8 cellular contexts compared by ENCODE assay signal in the genomic region with DNA sequence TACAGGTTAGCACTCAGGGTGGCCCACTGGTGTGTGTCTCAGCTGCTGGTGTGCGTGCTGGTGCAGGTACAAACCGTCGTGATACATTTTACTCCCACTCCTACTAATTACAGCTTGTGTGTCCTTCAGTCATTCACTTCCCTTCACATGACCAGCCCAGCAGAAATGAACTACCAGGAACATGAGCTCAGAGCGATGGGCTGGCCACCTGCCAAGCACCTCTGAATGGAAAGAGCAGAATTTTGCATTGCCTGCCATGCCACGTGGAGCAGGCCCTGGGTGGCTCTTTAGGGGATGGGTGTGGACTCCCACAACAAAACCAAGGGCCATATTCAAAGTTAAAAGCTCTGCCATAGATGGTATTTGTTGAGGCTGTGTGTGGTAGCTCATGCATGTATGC. TPM values are rescaled to one million over a fixed set of nuclear protein-coding genes. Genes with fewer than 3 reads are reported as not detected.
DNase-seq lines count a peak whose midpoint lies in the region; TF ChIP-seq lines count a peak whose summit lies in the region.

No MANE protein-coding gene starts in this region.

- H2AFZ ChIP-seq in neuronal stem cell (ENCODE audit: low read length): no peak overlapping the region

- no peak overlapping the region for H4K8ac ChIP-seq in neuronal stem cell (ENCODE audit: low read depth, low read length)

- H3K4me3 ChIP-seq in neuronal stem cell (ENCODE audit: low read length in 2 of 2) (no peak overlapping the region), prostate gland (no peak overlapping the region)

- H3K27ac ChIP-seq in neuronal stem cell (replicated peaks; ENCODE audit: low read length) (no peak overlapping the region), prostate gland (no peak overlapping the region)

- H3K14ac ChIP-seq in neuronal stem cell (ENCODE audit: low read length): peak overlapping the region; percentile 31

- intact Hi-C loops in dendritic cell treated with granulocyte-macrophage colony-stimulating factor and Interleukin-4, amounts not matched to agents 40 ng/mL and 50 ng/mL, for 4 days (cut with micrococcal nuclease): no loop called here
- intact Hi-C loops in prostate gland (cut with DNase I): no loop called here

- H3K4me2 ChIP-seq in neuronal stem cell (ENCODE audit: insufficient read depth, low read length, poor library complexity, severe bottlenecking): no peak overlapping the region

- H2BK12ac ChIP-seq in neuronal stem cell (ENCODE audit: low read length): no peak overlapping the region

- TF ChIP-seq CTCF in prostate gland (IDR thresholded peaks at IDR 0.05) (no peak), glutamatergic neuron (IDR thresholded peaks at IDR 0.05; ENCODE audit: partially characterized antibody, unreplicated experiment) (no peak)

- H3K36me3 ChIP-seq in neuronal stem cell (replicated peaks in 1 of 2; ENCODE audit: control insufficient read depth in 2 of 2, insufficient read depth in 2 of 2, low read length in 2 of 2) (no peaks in the 10 kb centered on the region), prostate gland (no peaks in the 10 kb centered on the region)

- H2BK5ac ChIP-seq in neuronal stem cell (ENCODE audit: low read length): peak overlapping the region; percentile 39

- no peak overlapping the region for H2BK15ac ChIP-seq in neuronal stem cell (ENCODE audit: low read length)

- H3K9me3 Mint-ChIP-seq in dendritic cell treated with granulocyte-macrophage colony-stimulating factor and Interleukin-4, amounts not matched to agents 40 ng/mL and 50 ng/mL, for 4 days: no peaks in the 10 kb centered on the region
- peaks cover 7% of the 10 kb centered on the region for H3K9me3 Mint-ChIP-seq in glutamatergic neuron (ENCODE audit: unreplicated experiment)

- peak overlapping the region; percentile 74 for H3K27ac Mint-ChIP-seq in dendritic cell treated with granulocyte-macrophage colony-stimulating factor and Interleukin-4, amounts not matched to agents 40 ng/mL and 50 ng/mL, for 4 days
- H3K27ac Mint-ChIP-seq in glutamatergic neuron (ENCODE audit: unreplicated experiment): no peak overlapping the region

- H3K4me1 ChIP-seq in neuronal stem cell (ENCODE audit: control insufficient read depth in 2 of 2, insufficient read depth in 1 of 2, low read depth in 1 of 2, low read length in 2 of 2) (peaks cover 0 to 2% of the 10 kb centered on the region in 2 donors), prostate gland (replicated peaks) (no peaks in the 10 kb centered on the region)

- H2AK5ac ChIP-seq in neuronal stem cell (ENCODE audit: low read depth, low read length): peak overlapping the region; percentile 34

- H3K9ac ChIP-seq in neuronal stem cell (ENCODE audit: low read depth, low read length, poor library complexity): no peak overlapping the region

- no peaks in the 10 kb centered on the region for H3K36me3 Mint-ChIP-seq in dendritic cell treated with granulocyte-macrophage colony-stimulating factor and Interleukin-4, amounts not matched to agents 40 ng/mL and 50 ng/mL, for 4 days (ENCODE audit: low read depth)
- no peaks in the 10 kb centered on the region for H3K36me3 Mint-ChIP-seq in glutamatergic neuron (ENCODE audit: unreplicated experiment)

- H3K4me3 Mint-ChIP-seq in dendritic cell treated with granulocyte-macrophage colony-stimulating factor and Interleukin-4, amounts not matched to agents 40 ng/mL and 50 ng/mL, for 4 days: no peak overlapping the region
- no peak overlapping the region for H3K4me3 Mint-ChIP-seq in glutamatergic neuron (ENCODE audit: unreplicated experiment)

- H3K4ac ChIP-seq in neuronal stem cell (ENCODE audit: low read length): no peak overlapping the region

- no CpG with 5 or more reads among the region's 5 CpGs for WGBS in neuronal stem cell (ENCODE audit: extremely low coverage in 2 of 2, insufficient read length in 2 of 2, insufficient replicate concordance in 1 of 2), 2 donors
- WGBS in prostate gland: 40% methylated on average over 5 of the region's 5 CpGs

- H3K27me3 ChIP-seq in neuronal stem cell (ENCODE audit: control insufficient read depth in 3 of 3, insufficient read depth in 3 of 3, low read depth in 1 of 3, low read length in 3 of 3) (peaks cover 0 to 12% (median 0%) of the 10 kb centered on the region in 3 experiments), prostate gland (replicated peaks; ENCODE audit: insufficient read depth) (no peaks in the 10 kb centered on the region)

- DNase-seq in ELR (ENCODE audit: low read depth) (peak; percentile 13), NCI-H2196 (lab: John Stamatoyannopoulos, UW; ENCODE audit: unreplicated experiment) (peak; percentile 61), neuronal stem cell (ENCODE audit: low spot score) (no peak), prostate gland (ENCODE audit: low spot score) (no peak), glutamatergic neuron (no peak), AML-193 (lab: John Stamatoyannopoulos, UW) (no peak), NCI-H146 (lab: John Stamatoyannopoulos, UW) (no peak)

- peak overlapping the region; percentile 68 for H2BK120ac ChIP-seq in neuronal stem cell (ENCODE audit: low read depth, low read length)

- no peaks in the 10 kb centered on the region for H3K79me1 ChIP-seq in neuronal stem cell (ENCODE audit: low read depth, low read length)

- no peaks in the 10 kb centered on the region for H3K27me3 Mint-ChIP-seq in dendritic cell treated with granulocyte-macrophage colony-stimulating factor and Interleukin-4, amounts not matched to agents 40 ng/mL and 50 ng/mL, for 4 days
- peaks cover 3% of the 10 kb centered on the region for H3K27me3 Mint-ChIP-seq in glutamatergic neuron (ENCODE audit: unreplicated experiment)

- no peaks in the 10 kb centered on the region for H3K9me3 ChIP-seq in neuronal stem cell (replicated peaks in 1 of 2; ENCODE audit: control insufficient read depth in 2 of 2, insufficient read depth in 1 of 2, low read depth in 1 of 2, low read length in 2 of 2)
- no peaks in the 10 kb centered on the region for H3K9me3 ChIP-seq in prostate gland

- H4K91ac ChIP-seq in neuronal stem cell (ENCODE audit: low read depth, low read length, poor library complexity): no peak overlapping the region

- H3K23ac ChIP-seq in neuronal stem cell (ENCODE audit: low read depth, low read length, poor library complexity): no peak overlapping the region

- no peak for TF ChIP-seq POLR2A in prostate gland (IDR thresholded peaks at IDR 0.05)

- peaks cover 35% of the 10 kb centered on the region for H3K4me1 Mint-ChIP-seq in dendritic cell treated with granulocyte-macrophage colony-stimulating factor and Interleukin-4, amounts not matched to agents 40 ng/mL and 50 ng/mL, for 4 days (ENCODE audit: low read depth)
- H3K4me1 Mint-ChIP-seq in glutamatergic neuron (ENCODE audit: low read depth, unreplicated experiment): no peaks in the 10 kb centered on the region

- no peak overlapping the region for H3K18ac ChIP-seq in neuronal stem cell (ENCODE audit: low read length)

RNA-seq across cellular contexts. Expression of gene PGM2, which starts 58.9 kb away (rescaled TPM):
- 8.1 TPM for polyA plus RNA-seq in neuronal stem cell (2013, experiment 1 of 2)
- 8.5 TPM for polyA plus RNA-seq in neuronal stem cell (2013, experiment 2 of 2)
- total RNA-seq in prostate gland (10 to 100 TPM; 23.2 to 25.3 TPM), glutamatergic neuron (ENCODE audit: unreplicated experiment) (8.8 TPM)

Comparison
In these comparisons a context has a peak if more than half of its experiments do, and no peak if none do; other contexts are left out.
1. DNase-seq: peak in ELR (single experiment) and NCI-H2196 (single experiment); none in neuronal stem cell (single experiment), prostate gland (single experiment), glutamatergic neuron (single experiment), AML-193 (0 of 2) and NCI-H146 (single experiment).